17 cellular contexts compared by ENCODE assay signal in genomic region chr3:17052348-17052747, GRCh38.
A peak's percentile ranks its signal among the peaks of the same experiment; 100 is the strongest.
DNase-seq lines count a peak whose midpoint lies in the region; ATAC-seq and TF ChIP-seq lines count a peak whose summit lies in the region.
"Had no signal": no experiment of that assay in that cellular context is flagged by ENCODE, and none has a peak within 500 bp of the region (broad histone marks: within the 10 kb centered on the region; RNA-seq: fewer than 3 reads in every experiment).

No MANE protein-coding gene starts in this region.

- peaks cover 76% of the 10 kb centered on the region for H3K36me3 Mint-ChIP-seq in activated T-helper 2 cell treated with anti-CD3 and anti-CD28 coated beads, Interferon-gamma antibody, Interleukin-2, Interleukin-4, amounts not matched to agents 10 μg/mL and 5 μg/mL and 100 μg/mL, durations not matched to agents 14 hours and 24 hours and 36 hours (ENCODE audit: low read depth)

- no peaks in the 10 kb centered on the region for H3K27me3 Mint-ChIP-seq in activated T-helper 2 cell treated with anti-CD3 and anti-CD28 coated beads, Interferon-gamma antibody, Interleukin-2, Interleukin-4, amounts not matched to agents 10 μg/mL and 5 μg/mL and 100 μg/mL, durations not matched to agents 14 hours and 24 hours and 36 hours (ENCODE audit: low read depth)
- H3K27me3 Mint-ChIP-seq: activated CD4-positive, alpha-beta T cell treated with anti-CD3 and anti-CD28 coated beads, Interleukin-2, amount 10 ng/mL, durations not matched to agents 24 days and 14 days had no signal

- H3K36me3 ChIP-seq in OCI-LY3 (replicated peaks; ENCODE audit: low read depth, low read length) = peaks cover 7% of the 10 kb centered on the region
- H3K36me3 ChIP-seq: thyroid gland had no signal

- no peaks in the 10 kb centered on the region for H3K9me3 ChIP-seq in OCI-LY3 (ENCODE audit: insufficient read depth, low read length)
- H3K9me3 ChIP-seq: thyroid gland had no signal

- no peak overlapping the region for H3K4me3 Mint-ChIP-seq in activated T-helper 2 cell treated with anti-CD3 and anti-CD28 coated beads, Interferon-gamma antibody, Interleukin-2, Interleukin-4, amounts not matched to agents 10 μg/mL and 5 μg/mL and 100 μg/mL, durations not matched to agents 14 hours and 24 hours and 36 hours (ENCODE audit: low read depth)
- H3K4me3 Mint-ChIP-seq: activated CD4-positive, alpha-beta T cell treated with anti-CD3 and anti-CD28 coated beads, Interleukin-2, amount 10 ng/mL, durations not matched to agents 24 days and 14 days had no signal

- 0 out of 2 replicates have a peak overlapping the region, but pooled peaks have one; percentile 8 for H3K27ac ChIP-seq in OCI-LY3 (ENCODE audit: low read length)
- H3K27ac ChIP-seq: thyroid gland had no signal

- H3K4me1 Mint-ChIP-seq in activated T-helper 2 cell treated with anti-CD3 and anti-CD28 coated beads, Interferon-gamma antibody, Interleukin-2, Interleukin-4, amounts not matched to agents 10 μg/mL and 5 μg/mL and 100 μg/mL, durations not matched to agents 14 hours and 24 hours and 36 hours (ENCODE audit: low read depth) = peaks cover 32% of the 10 kb centered on the region

- DNase-seq in stimulated activated naive CD4-positive, alpha-beta T cell (lab: John Stamatoyannopoulos, UW) = no peak
- DNase-seq in NCI-H1694 (lab: John Stamatoyannopoulos, UW) = no peak
- DNase-seq in activated T-helper 2 cell treated with anti-CD3 and anti-CD28 coated beads, Interferon-gamma antibody, Interleukin-2, Interleukin-4, amounts not matched to agents 10 μg/mL and 5 μg/mL and 100 μg/mL, durations not matched to agents 14 hours and 24 hours and 36 hours (ENCODE audit: low spot score) = no peak
- no peak for DNase-seq in NCI-H1092 (lab: John Stamatoyannopoulos, UW)
- DNase-seq: activated CD4-positive, alpha-beta T cell treated with anti-CD3 and anti-CD28 coated beads, Interleukin-2, amount 10 ng/mL, durations not matched to agents 24 days and 14 days; activated naive CD4-positive, alpha-beta T cell treated with anti-CD3 and anti-CD28 coated beads, Interleukin-2, amount 50 U/mL, for 16 hours; AML-193; dermis blood vessel endothelial cell; MM.1S; NCI-H524 treated with DMSO at 0.1 percent for 48 hours; SW 1271; thyroid gland had no signal

- peaks cover 35% of the 10 kb centered on the region for H3K4me1 ChIP-seq in OCI-LY3 (ENCODE audit: low read length)
- H3K4me1 ChIP-seq: thyroid gland had no signal

- H4K20me1 ChIP-seq in OCI-LY3 (ENCODE audit: insufficient read depth, low read length) = no peaks in the 10 kb centered on the region

- H3K27ac Mint-ChIP-seq in activated T-helper 2 cell treated with anti-CD3 and anti-CD28 coated beads, Interferon-gamma antibody, Interleukin-2, Interleukin-4, amounts not matched to agents 10 μg/mL and 5 μg/mL and 100 μg/mL, durations not matched to agents 14 hours and 24 hours and 36 hours = no peak overlapping the region
- H3K27ac Mint-ChIP-seq: activated CD4-positive, alpha-beta T cell treated with anti-CD3 and anti-CD28 coated beads, Interleukin-2, amount 10 ng/mL, durations not matched to agents 24 days and 14 days had no signal

- no peak for TF ChIP-seq CTCF in OCI-LY3 (IDR thresholded peaks at IDR 0.05; ENCODE audit: low read depth, low read length)

- H3K27me3 ChIP-seq in OCI-LY3 (ENCODE audit: low read depth, low read length) = no peaks in the 10 kb centered on the region
- H3K27me3 ChIP-seq: thyroid gland had no signal

- ATAC-seq in GM18499 (IDR thresholded peaks at IDR 0.05; ENCODE audit: insufficient read depth, unreplicated experiment) (peak; percentile 36), GM21360 (IDR thresholded peaks at IDR 0.05; ENCODE audit: unreplicated experiment) (peak; percentile 62), HG03045 (IDR thresholded peaks at IDR 0.05; ENCODE audit: unreplicated experiment) (peak; percentile 56)
- ATAC-seq: sciatic nerve had no signal

- H3K9me3 Mint-ChIP-seq in activated T-helper 2 cell treated with anti-CD3 and anti-CD28 coated beads, Interferon-gamma antibody, Interleukin-2, Interleukin-4, amounts not matched to agents 10 μg/mL and 5 μg/mL and 100 μg/mL, durations not matched to agents 14 hours and 24 hours and 36 hours = peaks cover 43% of the 10 kb centered on the region

- H3K9ac ChIP-seq in OCI-LY3 (ENCODE audit: low read length) = no peak overlapping the region

- intact Hi-C loops in activated T-helper 2 cell treated with anti-CD3 and anti-CD28 coated beads, Interferon-gamma antibody, Interleukin-2, Interleukin-4, amounts not matched to agents 10 μg/mL and 5 μg/mL and 100 μg/mL, durations not matched to agents 14 hours and 24 hours and 36 hours (cut with micrococcal nuclease) = no loop called here

- H3K4me2 ChIP-seq in OCI-LY3 (ENCODE audit: low read length) = peak overlapping the region; percentile 33

- H3K79me2 ChIP-seq in OCI-LY3 (ENCODE audit: low read length) = no peaks in the 10 kb centered on the region

- no peak overlapping the region for H2AFZ ChIP-seq in OCI-LY3 (ENCODE audit: low read depth, low read length)

- H3K4me3 ChIP-seq in OCI-LY3 (ENCODE audit: low read length) = no peak overlapping the region
- H3K4me3 ChIP-seq: thyroid gland had no signal
